In the genomic region with DNA sequence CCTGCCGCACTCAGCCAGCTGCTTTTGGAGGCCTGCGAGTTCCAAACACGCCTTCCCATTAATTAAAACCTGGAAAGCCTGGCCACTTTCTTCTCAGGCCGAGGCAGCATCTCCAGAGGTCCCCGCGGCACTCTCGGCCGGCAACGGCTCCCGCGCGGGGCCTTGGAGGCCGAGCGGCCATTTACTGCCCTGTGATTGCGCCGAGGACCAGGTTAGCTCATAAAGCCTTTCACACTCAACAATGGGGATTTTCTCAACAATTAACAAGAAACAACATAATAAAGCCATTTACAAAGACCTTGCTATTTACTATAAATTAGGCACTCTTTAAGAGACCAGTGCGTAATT, we compare ENCODE assay signal across 23 cellular contexts. TPM values are rescaled to one million over a fixed set of nuclear protein-coding genes. Genes with fewer than 3 reads are reported as not detected.
A peak's percentile ranks its signal among the peaks of the same experiment; 100 is the strongest.
DNase-seq lines count a peak whose midpoint lies in the region; ATAC-seq, FAIRE-seq and TF ChIP-seq lines count a peak whose summit lies in the region.
"Had no signal": no experiment of that assay in that cellular context is flagged by ENCODE, and none has a peak within 500 bp of the region (broad histone marks: within the 10 kb centered on the region; RNA-seq: fewer than 3 reads in every experiment).

No MANE protein-coding gene starts in this region.

- DNase-seq in NT2/D1 (ENCODE audit: low read depth, low spot score) (no peak), endodermal cell (no peak), mesendoderm (peak; percentile 74), tibial nerve (ENCODE audit: low spot score in 2 of 2) (no peak), small intestine (no peak), NCI-H1694 (lab: John Stamatoyannopoulos, UW) (no peak)
- no peak for DNase-seq in activated naive CD4-positive, alpha-beta T cell treated with anti-CD3 and anti-CD28 coated beads, Interleukin-2, amount 50 U/mL, for 72 hours (ENCODE audit: low spot score in 2 of 2)
- DNase-seq: activated CD8-positive, alpha-beta memory T cell treated with anti-CD3 and anti-CD28 coated beads for 24 hours; activated naive CD8-positive, alpha-beta T cell treated with anti-CD3 and anti-CD28 coated beads for 36 hours; activated T-cell treated with anti-CD3 and anti-CD28 coated beads, Interleukin-2, amount 50 U/mL, for 72 hours; DND-41; effector CD4-positive, alpha-beta T cell; NCI-H2081 treated with DMSO at 0.1 percent for 48 hours; NCI-H510A treated with DMSO at 0.1 percent for 48 hours; occipital lobe; stimulated activated naive CD4-positive, alpha-beta T cell treated with Interleukin-2 at 50 U/mL for 16 hours; WERI-Rb-1 had no signal

- peaks cover 73% of the 10 kb centered on the region for H3K4me1 Mint-ChIP-seq in endodermal cell
- H3K4me1 Mint-ChIP-seq: activated naive CD8-positive, alpha-beta T cell treated with anti-CD3 and anti-CD28 coated beads for 36 hours had no signal

- H3K27ac Mint-ChIP-seq in endodermal cell, result peak overlapping the region; percentile 97
- H3K27ac Mint-ChIP-seq in activated naive CD4-positive, alpha-beta T cell treated with anti-CD3 and anti-CD28 coated beads, Interleukin-2, amount 50 U/mL, for 72 hours, result no peak overlapping the region
- H3K27ac Mint-ChIP-seq: activated naive CD8-positive, alpha-beta T cell treated with anti-CD3 and anti-CD28 coated beads for 36 hours; activated T-cell treated with anti-CD3 and anti-CD28 coated beads, Interleukin-2, amount 50 U/mL, for 72 hours had no signal

- H2AK5ac ChIP-seq in mesendoderm (ENCODE audit: low read length), result no peak overlapping the region

- peaks cover 3% of the 10 kb centered on the region for H3K27me3 Mint-ChIP-seq in endodermal cell (ENCODE audit: insufficient read depth)

- H2BK5ac ChIP-seq in mesendoderm (ENCODE audit: low read length), result peak overlapping the region; percentile 95

- no peaks in the 10 kb centered on the region for H3K79me1 ChIP-seq in mesendoderm (ENCODE audit: low read length)

- H4K8ac ChIP-seq in mesendoderm (ENCODE audit: low read depth, low read length), result peak overlapping the region; percentile 97

- peak overlapping the region; percentile 98 for H2BK120ac ChIP-seq in mesendoderm (ENCODE audit: low read depth, low read length)

- no peaks in the 10 kb centered on the region for H3K36me3 ChIP-seq in NT2/D1 (ENCODE audit: insufficient read depth, insufficient read length, low read length)
- no peaks in the 10 kb centered on the region for H3K36me3 ChIP-seq in endodermal cell (ENCODE audit: control insufficient read depth, insufficient read depth, low read length)
- H3K36me3 ChIP-seq in mesendoderm (ENCODE audit: control insufficient read depth, insufficient read depth, low read length), result no peaks in the 10 kb centered on the region
- no peaks in the 10 kb centered on the region for H3K36me3 ChIP-seq in tibial nerve
- H3K36me3 ChIP-seq in small intestine (ENCODE audit: control insufficient read depth in 2 of 2, insufficient read depth in 2 of 2, low read length in 2 of 2), result no peaks in the 10 kb centered on the region
- H3K36me3 ChIP-seq: breast epithelium, upper lobe of right lung, WERI-Rb-1 had no signal

- no peak for TF ChIP-seq POLR2A in tibial nerve (IDR thresholded peaks at IDR 0.05)

- H3K27ac ChIP-seq in endodermal cell (ENCODE audit: low read depth, low read length) (peak overlapping the region; percentile 96), mesendoderm (ENCODE audit: low read depth, low read length) (peak overlapping the region; percentile 98), tibial nerve (peak overlapping the region; percentile 75 to 94 (median 85)), small intestine (ENCODE audit: low read depth in 1 of 2, low read length in 1 of 2) (no peak overlapping the region)
- H3K27ac ChIP-seq: HL-60, upper lobe of right lung had no signal

- ATAC-seq in activated naive CD4-positive, alpha-beta T cell treated with anti-CD3 and anti-CD28 coated beads, Interleukin-2, amount 50 U/mL, for 72 hours, result no peak
- ATAC-seq: activated T-cell treated with anti-CD3 and anti-CD28 coated beads, Interleukin-2, amount 50 U/mL, for 72 hours; K562; Right ventricle myocardium inferior; upper lobe of right lung had no signal

- H2BK15ac ChIP-seq in mesendoderm (replicated peaks; ENCODE audit: low read depth), result peak overlapping the region; percentile 93

- peak overlapping the region; percentile 25 for H3K4me2 ChIP-seq in mesendoderm (ENCODE audit: low read length)

- peak overlapping the region; percentile 82 for H3K4me3 Mint-ChIP-seq in endodermal cell
- H3K4me3 Mint-ChIP-seq: activated naive CD8-positive, alpha-beta T cell treated with anti-CD3 and anti-CD28 coated beads for 36 hours; activated T-cell treated with anti-CD3 and anti-CD28 coated beads, Interleukin-2, amount 50 U/mL, for 72 hours had no signal

- TF ChIP-seq CTCF in endodermal cell (conservative IDR thresholded peaks at IDR 0.05), result no peak
- TF ChIP-seq CTCF in tibial nerve (IDR thresholded peaks at IDR 0.05), result no peak

- no peaks in the 10 kb centered on the region for H3K4me1 ChIP-seq in NT2/D1 (ENCODE audit: insufficient read depth, insufficient read length)
- H3K4me1 ChIP-seq in endodermal cell (ENCODE audit: control insufficient read depth, insufficient read depth, low read length), result peaks cover 11% of the 10 kb centered on the region
- peaks cover 25% of the 10 kb centered on the region for H3K4me1 ChIP-seq in mesendoderm (ENCODE audit: control insufficient read depth, low read depth, low read length)
- peaks cover 0 to 31% (median 4%) of the 10 kb centered on the region in 4 donors for H3K4me1 ChIP-seq in tibial nerve
- H3K4me1 ChIP-seq in small intestine (ENCODE audit: control insufficient read depth in 2 of 2, insufficient read depth in 1 of 2, low read depth in 1 of 2, low read length in 1 of 2), result no peaks in the 10 kb centered on the region
- H3K4me1 ChIP-seq: breast epithelium had no signal

- FAIRE-seq in small intestine (lab: Jason Lieb, UNC), result no peak
- FAIRE-seq: K562 had no signal

- peak overlapping the region; percentile 88 for H3K9ac ChIP-seq in NT2/D1 (ENCODE audit: insufficient read length, low read depth)
- peak overlapping the region; percentile 88 for H3K9ac ChIP-seq in endodermal cell (ENCODE audit: extremely low read depth, low read length, poor library complexity, severe bottlenecking)
- peak overlapping the region; percentile 90 for H3K9ac ChIP-seq in mesendoderm (ENCODE audit: low read length)

- peaks cover 2% of the 10 kb centered on the region for H3K79me2 ChIP-seq in mesendoderm (ENCODE audit: control insufficient read depth, insufficient read depth, low read length)

- no peak for TF ChIP-seq EP300 in tibial nerve (IDR thresholded peaks at IDR 0.05)

- peak overlapping the region; percentile 90 for H4K5ac ChIP-seq in mesendoderm (ENCODE audit: low read length)

- H3K9me3 Mint-ChIP-seq in endodermal cell, result no peaks in the 10 kb centered on the region
- no peaks in the 10 kb centered on the region for H3K9me3 Mint-ChIP-seq in activated naive CD4-positive, alpha-beta T cell treated with anti-CD3 and anti-CD28 coated beads, Interleukin-2, amount 50 U/mL, for 72 hours
- H3K9me3 Mint-ChIP-seq: activated naive CD8-positive, alpha-beta T cell treated with anti-CD3 and anti-CD28 coated beads for 36 hours; activated T-cell treated with anti-CD3 and anti-CD28 coated beads, Interleukin-2, amount 50 U/mL, for 72 hours had no signal

- WGBS in endodermal cell (ENCODE audit: insufficient coverage in 1 of 2, insufficient read length in 1 of 2), 2 experiments, result 5 to 9% methylated on average over 8 to 17 of the region's 17 CpGs
- no CpG with 5 or more reads among the region's 17 CpGs for WGBS in mesendoderm (ENCODE audit: extremely low coverage, insufficient coverage, low lambda C conversion rate)
- 76 to 86% methylated on average over 15 to 17 of the region's 17 CpGs for WGBS in tibial nerve, 2 donors
- WGBS in small intestine, 3 donors, result 89 to 96% (median 94%) methylated on average over 17 of the region's 17 CpGs

- H3K27me3 ChIP-seq in NT2/D1 (ENCODE audit: insufficient read depth, insufficient read length) (peaks cover 17% of the 10 kb centered on the region), endodermal cell (ENCODE audit: control insufficient read depth, insufficient read depth, low read length, poor library complexity, severe bottlenecking) (no peaks in the 10 kb centered on the region), mesendoderm (ENCODE audit: insufficient read depth, low read length, poor library complexity) (no peaks in the 10 kb centered on the region), tibial nerve (peaks cover 0 to 7% of the 10 kb centered on the region in 2 donors), small intestine (ENCODE audit: control insufficient read depth in 2 of 2, insufficient read depth in 2 of 2, low read length in 2 of 2) (peaks cover 0 to 7% of the 10 kb centered on the region in 2 donors)

- H3K9me3 ChIP-seq in NT2/D1 (ENCODE audit: insufficient read depth, low read length), result no peaks in the 10 kb centered on the region
- no peaks in the 10 kb centered on the region for H3K9me3 ChIP-seq in endodermal cell (ENCODE audit: control insufficient read depth, low read length)
- no peaks in the 10 kb centered on the region for H3K9me3 ChIP-seq in tibial nerve
- no peaks in the 10 kb centered on the region for H3K9me3 ChIP-seq in small intestine (ENCODE audit: control insufficient read depth, low read depth)
- H3K9me3 ChIP-seq: breast epithelium, upper lobe of right lung had no signal

- peak overlapping the region; percentile 7 for H3K23ac ChIP-seq in mesendoderm (ENCODE audit: low read length)

- H3K4ac ChIP-seq in mesendoderm (ENCODE audit: low read depth, low read length), result peak overlapping the region; percentile 99

- H3K18ac ChIP-seq in mesendoderm (ENCODE audit: low read length), result peak overlapping the region; percentile 100

- no peaks in the 10 kb centered on the region for H3K36me3 Mint-ChIP-seq in endodermal cell (ENCODE audit: low read depth)
- no peaks in the 10 kb centered on the region for H3K36me3 Mint-ChIP-seq in activated naive CD4-positive, alpha-beta T cell treated with anti-CD3 and anti-CD28 coated beads, Interleukin-2, amount 50 U/mL, for 72 hours
- H3K36me3 Mint-ChIP-seq: activated naive CD8-positive, alpha-beta T cell treated with anti-CD3 and anti-CD28 coated beads for 36 hours had no signal

- H3K4me3 ChIP-seq in NT2/D1 (ENCODE audit: insufficient read length, low read depth) (peak overlapping the region; percentile 59), endodermal cell (ENCODE audit: low read length) (peak overlapping the region; percentile 92), mesendoderm (ENCODE audit: low read length) (no peak overlapping the region), tibial nerve (peak overlapping the region in 2 of 4 donors; percentile 1 to 31), small intestine (ENCODE audit: low read depth in 1 of 2, low read length in 2 of 2) (no peak overlapping the region)
- H3K4me3 ChIP-seq: K562, upper lobe of right lung had no signal

- H3K56ac ChIP-seq in mesendoderm (ENCODE audit: low read length), result peak overlapping the region; percentile 96

RNA-seq across cellular contexts. Expression of a gene that starts 16.5 kb away (rescaled TPM):
- 10 to 100 TPM in 1 of 2 donors, 1 to 10 TPM in 1; 6.4 to 12.0 TPM for total RNA-seq in endodermal cell
- polyA plus RNA-seq in endodermal cell (2013, experiment 1 of 2), result 33.0 TPM
- 33.2 TPM for polyA plus RNA-seq in endodermal cell (2013, experiment 2 of 2)
- 1.6 TPM for polyA plus RNA-seq in mesendoderm (2013, experiment 1 of 2)
- 1.7 TPM for polyA plus RNA-seq in mesendoderm (2013, experiment 2 of 2)
- 1 to 10 TPM in 3 of 4 donors, under 1 TPM in 1; 0.39 to 5.2 (median 2.3) TPM for total RNA-seq in tibial nerve
- polyA plus RNA-seq in small intestine, result under 1 TPM in 1 of 3 donors, not detected in 2; 0.13 TPM
- under 1 TPM in 1 of 2 donors, not detected in 1; 0.54 TPM for total RNA-seq in activated naive CD4-positive, alpha-beta T cell treated with anti-CD3 and anti-CD28 coated beads, Interleukin-2, amount 50 U/mL, for 72 hours
- total RNA-seq: T-helper 1 cell treated with Interleukin-12 subunit alpha and Interleukin-12 subunit beta and Interleukin-4 antibody, amounts not matched to agents 30 ng/mL and 1 ng/mL, for 36 hours had no signal

RNA-seq across cellular contexts. Expression of a gene that starts 25.1 kb away (rescaled TPM):
- 10 to 100 TPM; 55.8 to 62.9 TPM for total RNA-seq in endodermal cell
- 48.0 TPM for polyA plus RNA-seq in endodermal cell (2013, experiment 1 of 2)
- 47.7 TPM for polyA plus RNA-seq in endodermal cell (2013, experiment 2 of 2)
- 37.4 TPM for polyA plus RNA-seq in mesendoderm (2013, experiment 1 of 2)
- polyA plus RNA-seq in mesendoderm (2013, experiment 2 of 2), result 40.3 TPM
- total RNA-seq in tibial nerve, result 10 to 100 TPM; 40.6 to 60.9 (median 47.5) TPM
- 10 to 100 TPM in 2 of 3 donors, 1 to 10 TPM in 1; 8.9 to 15.2 (median 11.6) TPM for polyA plus RNA-seq in small intestine
- 10 to 100 TPM; 20.1 to 46.4 TPM for total RNA-seq in activated naive CD4-positive, alpha-beta T cell treated with anti-CD3 and anti-CD28 coated beads, Interleukin-2, amount 50 U/mL, for 72 hours

Comparison
In these comparisons a context has a peak if more than half of its experiments do, and no peak if none do; other contexts are left out.
1. H3K4me3 ChIP-seq: peak in NT2/D1 (single experiment) and endodermal cell (single experiment); none in mesendoderm (single experiment) and small intestine (0 of 2).
2. H3K27ac ChIP-seq: peak in endodermal cell (single experiment), mesendoderm (single experiment) and tibial nerve (4 of 4); none in small intestine (0 of 2).
3. Peak in every context shown above with its lines, with median percentiles within 50 percentile points of each other: H3K9ac ChIP-seq.